ENCODE assay signal across 21 cellular contexts in the genomic region with DNA sequence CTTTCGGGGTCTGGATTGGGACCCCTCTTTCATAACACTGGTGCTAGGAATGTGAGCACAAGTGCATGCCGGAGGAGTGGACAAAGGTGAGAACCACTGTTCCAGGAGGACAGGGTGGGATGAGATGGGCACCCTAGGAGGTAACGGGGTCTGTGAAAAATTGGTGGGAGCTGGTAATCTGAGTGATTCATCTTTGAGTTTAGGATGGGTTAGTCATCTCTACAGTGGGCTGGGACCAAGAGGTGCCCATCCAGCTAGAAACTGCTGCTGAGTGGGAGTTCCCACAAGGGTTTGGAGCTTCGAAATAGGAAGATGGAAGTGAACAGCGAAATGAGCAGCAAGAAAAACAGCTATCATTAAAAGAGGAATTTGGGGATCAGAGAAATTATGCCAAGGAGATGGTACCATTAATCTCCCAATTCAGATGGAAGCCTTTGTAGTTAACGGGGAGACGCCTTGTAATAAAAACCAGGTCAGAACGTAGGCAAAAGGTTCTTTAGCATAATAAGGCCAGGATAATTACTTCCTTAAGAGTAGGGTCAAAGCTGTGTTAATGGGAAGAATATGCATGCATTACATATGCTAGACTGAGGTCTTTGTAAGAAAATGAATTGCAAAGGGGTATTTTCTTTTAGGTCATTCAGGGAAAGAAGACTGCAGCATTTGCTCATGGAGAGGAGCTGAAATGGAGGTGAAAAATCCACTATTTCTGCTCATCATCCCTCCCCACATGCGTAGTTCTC.
"Had no signal": no experiment of that assay in that cellular context is flagged by ENCODE, and none has a peak within 500 bp of the region (broad histone marks: within the 10 kb centered on the region; RNA-seq: fewer than 3 reads in every experiment).

No MANE protein-coding gene starts in this region.

- DNase-seq: activated CD4-positive, alpha-beta T cell treated with anti-CD3 and anti-CD28 coated beads, Interleukin-2, amount 50 U/mL, for 4 hours; activated CD4-positive, CD25-positive, alpha-beta regulatory T cell treated with anti-CD3 and anti-CD28 coated beads, Interleukin-2, amount 50 U/mL, for 72 hours; activated CD8-positive, alpha-beta memory T cell treated with anti-CD3 and anti-CD28 coated beads, Interleukin-2, amount 10 ng/mL, durations not matched to agents 7 days and 5 days; activated gamma-delta T cell treated with Interleukin-2 at 50 U/mL for 16 hours; activated naive CD8-positive, alpha-beta T cell treated with anti-CD3 and anti-CD28 coated beads for 36 hours; activated T-cell treated with anti-CD3 and anti-CD28 coated beads, Interleukin-2, amount 50 U/mL, for 48 hours; brain microvascular endothelial cell; dermis blood vessel endothelial cell; erythroblast; hippocampal formation; kidney; left ventricle myocardium inferior; psoas muscle; right lobe of liver; stimulated activated CD4-positive, alpha-beta T cell treated with anti-CD3 and anti-CD28 coated beads, Interleukin-2, amount 100 ng/mL, for 24 hours; stimulated activated naive CD4-positive, alpha-beta T cell; substantia nigra; T-helper 2 cell; transverse colon had no signal

- H3K36me3 ChIP-seq: brain microvascular endothelial cell, left ventricle myocardium inferior, right lobe of liver, transverse colon had no signal

- H3K36me3 Mint-ChIP-seq: activated CD8-positive, alpha-beta memory T cell treated with anti-CD3 and anti-CD28 coated beads, Interleukin-2, amount 10 ng/mL, durations not matched to agents 7 days and 5 days; activated naive CD8-positive, alpha-beta T cell treated with anti-CD3 and anti-CD28 coated beads for 36 hours; memory B cell had no signal

- H3K4me3 Mint-ChIP-seq: activated CD8-positive, alpha-beta memory T cell treated with anti-CD3 and anti-CD28 coated beads, Interleukin-2, amount 10 ng/mL, durations not matched to agents 7 days and 5 days; activated naive CD8-positive, alpha-beta T cell treated with anti-CD3 and anti-CD28 coated beads for 36 hours; memory B cell; nephron had no signal

- H3K27me3 Mint-ChIP-seq: activated CD8-positive, alpha-beta memory T cell treated with anti-CD3 and anti-CD28 coated beads, Interleukin-2, amount 10 ng/mL, durations not matched to agents 7 days and 5 days; activated naive CD8-positive, alpha-beta T cell treated with anti-CD3 and anti-CD28 coated beads for 36 hours; memory B cell had no signal

- H3K27ac Mint-ChIP-seq: activated CD8-positive, alpha-beta memory T cell treated with anti-CD3 and anti-CD28 coated beads, Interleukin-2, amount 10 ng/mL, durations not matched to agents 7 days and 5 days; activated naive CD8-positive, alpha-beta T cell treated with anti-CD3 and anti-CD28 coated beads for 36 hours; memory B cell; nephron had no signal

- H3K4me1 ChIP-seq: left ventricle myocardium inferior, right lobe of liver, transverse colon had no signal

- H3K27ac ChIP-seq: brain microvascular endothelial cell, left ventricle myocardium inferior, psoas muscle, right lobe of liver, transverse colon had no signal

- H3K9me3 ChIP-seq: left ventricle myocardium inferior, psoas muscle, right lobe of liver, transverse colon had no signal

- H3K4me3 ChIP-seq: left ventricle myocardium inferior, psoas muscle, right lobe of liver, transverse colon had no signal

- H3K27me3 ChIP-seq: brain microvascular endothelial cell, right lobe of liver, transverse colon had no signal

- H3K9me3 Mint-ChIP-seq: activated naive CD8-positive, alpha-beta T cell treated with anti-CD3 and anti-CD28 coated beads for 36 hours; memory B cell; nephron had no signal

- H3K4me1 Mint-ChIP-seq: activated CD8-positive, alpha-beta memory T cell treated with anti-CD3 and anti-CD28 coated beads, Interleukin-2, amount 10 ng/mL, durations not matched to agents 7 days and 5 days; activated naive CD8-positive, alpha-beta T cell treated with anti-CD3 and anti-CD28 coated beads for 36 hours; memory B cell; nephron had no signal
